In the genomic region with DNA sequence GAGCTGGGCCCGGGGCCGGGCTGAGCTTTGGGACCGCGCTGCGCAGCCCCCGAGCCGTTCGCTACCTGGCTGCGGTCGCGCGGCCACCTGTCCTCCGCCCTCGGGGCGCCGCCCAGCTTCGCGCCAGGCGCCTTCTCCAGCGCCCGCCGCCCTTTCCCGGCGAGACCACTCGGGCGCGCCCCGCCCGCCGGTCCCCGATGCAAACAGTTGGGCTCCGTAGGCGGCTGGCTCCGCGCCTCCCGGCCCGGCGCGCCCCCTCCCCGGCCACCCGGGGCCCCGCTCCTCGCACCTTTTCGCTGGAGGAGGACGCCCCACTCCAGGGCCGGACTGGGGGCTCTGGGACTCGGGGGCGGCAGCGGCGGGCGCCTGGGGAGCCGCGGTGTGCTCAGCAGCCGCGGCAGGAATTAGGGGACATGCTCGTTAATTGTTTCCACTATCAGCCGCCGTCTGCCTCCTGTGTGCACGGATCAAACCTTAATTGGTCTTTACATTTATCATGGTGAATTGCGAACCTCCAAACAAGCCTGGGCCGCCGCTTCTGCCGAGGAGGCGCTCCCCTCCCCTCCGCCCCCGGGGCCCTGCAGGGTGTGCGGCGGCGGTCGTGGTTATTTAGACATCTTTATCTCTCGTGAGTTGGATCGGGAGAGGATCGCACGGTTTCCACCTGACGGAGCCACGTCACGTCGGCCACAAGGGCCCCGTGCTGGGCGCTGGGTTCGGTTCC, we compare ENCODE assay signal across 9 cellular contexts. TPM values are rescaled to one million over a fixed set of nuclear protein-coding genes. Genes with fewer than 3 reads are reported as not detected.
DNase-seq lines count a peak whose midpoint lies in the region; ATAC-seq and TF ChIP-seq lines count a peak whose summit lies in the region.
"Had no signal": no experiment of that assay in that cellular context is flagged by ENCODE, and none has a peak within 500 bp of the region (broad histone marks: within the 10 kb centered on the region; RNA-seq: fewer than 3 reads in every experiment).

No MANE protein-coding gene starts in this region.

- H3K27ac Mint-ChIP-seq in brain = peak overlapping the region; percentile 23 to 85 (median 71)

- no peak overlapping the region for H2BK15ac ChIP-seq in mesenchymal stem cell (ENCODE audit: low read depth, poor library complexity, severe bottlenecking)

- H3K14ac ChIP-seq in mesenchymal stem cell (ENCODE audit: low read length in 2 of 2) = no peak overlapping the region

- no peak overlapping the region for H2AFZ ChIP-seq in mesenchymal stem cell (ENCODE audit: low read depth, low read length)

- H2AK5ac ChIP-seq in mesenchymal stem cell (ENCODE audit: low read length, severe bottlenecking) = no peak overlapping the region

- no peak overlapping the region for H3K9ac ChIP-seq in mesenchymal stem cell (ENCODE audit: low read length)

- H3K18ac ChIP-seq in mesenchymal stem cell (ENCODE audit: low read depth in 1 of 2, low read length in 2 of 2) = no peak overlapping the region

- H4K91ac ChIP-seq in mesenchymal stem cell (ENCODE audit: low read length) = no peak overlapping the region

- H4K8ac ChIP-seq in mesenchymal stem cell (ENCODE audit: low read length) = no peak overlapping the region

- peaks cover 35 to 80% of the 10 kb centered on the region in 2 experiments for H3K27me3 ChIP-seq in mesenchymal stem cell (ENCODE audit: control insufficient read depth in 1 of 2, insufficient read depth in 1 of 2, low read length in 2 of 2)

- no peaks in the 10 kb centered on the region for H3K36me3 ChIP-seq in mesenchymal stem cell (ENCODE audit: control insufficient read depth in 1 of 2, insufficient read depth in 2 of 2, low read depth in 1 of 2, low read length in 2 of 2)
- no peaks in the 10 kb centered on the region for H3K36me3 ChIP-seq in urinary bladder (ENCODE audit: insufficient read depth)

- H3K23ac ChIP-seq in mesenchymal stem cell (ENCODE audit: low read length in 2 of 2) = no peak overlapping the region

- peaks cover 0 to 7% (median 0%) of the 10 kb centered on the region in 5 experiments for H3K9me3 Mint-ChIP-seq in brain

- no peaks in the 10 kb centered on the region for H3K79me1 ChIP-seq in mesenchymal stem cell (replicated peaks; ENCODE audit: low read length, poor library complexity, severe bottlenecking)

- H2BK120ac ChIP-seq in mesenchymal stem cell (ENCODE audit: low read depth, low read length) = no peak overlapping the region

- peak overlapping the region; percentile 55 to 72 for H3K4me3 ChIP-seq in mesenchymal stem cell (ENCODE audit: insufficient read depth in 1 of 2, low read depth in 1 of 2, low read length in 2 of 2)
- H3K4me3 ChIP-seq in urinary bladder (ENCODE audit: low read depth, low read length) = peak overlapping the region; percentile 56

- TF ChIP-seq CTCF in brain (conservative IDR thresholded peaks at IDR 0.05) = no peak

- H2BK12ac ChIP-seq in mesenchymal stem cell (ENCODE audit: low read length in 2 of 2) = no peak overlapping the region

- 2% methylated on average over 69 of the region's 81 CpGs for WGBS in mesenchymal stem cell
- WGBS in urinary bladder = 1% methylated on average over 81 of the region's 81 CpGs

- H3K9me3 ChIP-seq in mesenchymal stem cell (ENCODE audit: control insufficient read depth, low read length) = peaks cover 3% of the 10 kb centered on the region

- H3K27ac ChIP-seq in mesenchymal stem cell (ENCODE audit: low read length, poor library complexity, severe bottlenecking) = no peak overlapping the region
- no peak overlapping the region for H3K27ac ChIP-seq in urinary bladder (ENCODE audit: low read depth)

- H3K27me3 Mint-ChIP-seq in brain = peaks cover 38% of the 10 kb centered on the region

- no peak overlapping the region for H2BK5ac ChIP-seq in mesenchymal stem cell (ENCODE audit: low read depth, low read length, poor library complexity, severe bottlenecking)

- no peak overlapping the region for H3K4ac ChIP-seq in mesenchymal stem cell (ENCODE audit: low read depth in 1 of 2, low read length in 2 of 2)

- peak overlapping the region; percentile 76 to 80 (median 78) for H3K4me3 Mint-ChIP-seq in brain

- peak overlapping the region; percentile 94 for H3K4me2 ChIP-seq in mesenchymal stem cell (ENCODE audit: low read length, poor library complexity, severe bottlenecking)

- peak; percentile 67 for DNase-seq in D341Med (ENCODE audit: low spot score)
- no peak for DNase-seq in mesenchymal stem cell
- DNase-seq in kidney tubule cell (ENCODE audit: low spot score) = no peak
- DNase-seq in amniotic stem cell (lab: John Stamatoyannopoulos, UW) = no peak

- peaks cover 21% of the 10 kb centered on the region for H3K4me1 ChIP-seq in mesenchymal stem cell (ENCODE audit: control insufficient read depth, insufficient read depth, low read depth, low read length)
- H3K4me1 ChIP-seq in urinary bladder (ENCODE audit: insufficient read depth) = no peaks in the 10 kb centered on the region

- ATAC-seq in GM19455 (IDR thresholded peaks at IDR 0.05; ENCODE audit: unreplicated experiment) = peak; percentile 8
- peak; percentile 13 for ATAC-seq in HG03520 (IDR thresholded peaks at IDR 0.05; ENCODE audit: unreplicated experiment)

- H3K4me1 Mint-ChIP-seq in brain = peaks cover 33% of the 10 kb centered on the region

- no peaks in the 10 kb centered on the region for H3K36me3 Mint-ChIP-seq in brain

RNA-seq across cellular contexts. Expression of a gene that starts 0.9 kb away (rescaled TPM):
- polyA plus RNA-seq in brain (ENCODE audit: insufficient read depth, low read depth, low replicate concordance) = 3.9 TPM
- 0.06 TPM for polyA plus RNA-seq in mesenchymal stem cell (2013, experiment 1 of 2)
- 0.01 TPM for polyA plus RNA-seq in mesenchymal stem cell (2013, experiment 2 of 2)
- 5.6 TPM for total RNA-seq in urinary bladder
- polyA plus RNA-seq in urinary bladder = 3.4 TPM
- total RNA-seq: fibroblast of lung had no signal
- polyA plus RNA-seq: fibroblast of lung had no signal
